In genomic region chr11:24900960-24901549, GRCh38 we compare ENCODE assay signal across 35 cellular contexts.
DNase-seq lines count a peak whose midpoint lies in the region; ATAC-seq and TF ChIP-seq lines count a peak whose summit lies in the region.
"Had no signal": no experiment of that assay in that cellular context is flagged by ENCODE, and none has a peak within 500 bp of the region (broad histone marks: within the 10 kb centered on the region; RNA-seq: fewer than 3 reads in every experiment).

No MANE protein-coding gene starts in this region.

- H3K4me1 Mint-ChIP-seq in activated naive CD8-positive, alpha-beta T cell treated with anti-CD3 and anti-CD28 coated beads for 36 hours, result peaks cover 3% of the 10 kb centered on the region
- H3K4me1 Mint-ChIP-seq: activated naive CD8-positive, alpha-beta T cell treated with anti-CD3 and anti-CD28 coated beads, Interleukin-2, amount 50 U/mL, for 24 hours; CD14-positive monocyte; central memory CD8-positive, alpha-beta T cell; neural progenitor cell; T-helper 17 cell had no signal

- BruUV-seq in PC-9 (replicated peaks; lab: Mats Ljungman, UMichigan), result no TSS peak

- no peak overlapping the region for H3K4me3 Mint-ChIP-seq in activated naive CD8-positive, alpha-beta T cell treated with anti-CD3 and anti-CD28 coated beads for 36 hours
- H3K4me3 Mint-ChIP-seq: activated naive CD8-positive, alpha-beta T cell treated with anti-CD3 and anti-CD28 coated beads, Interleukin-2, amount 50 U/mL, for 24 hours; CD14-positive monocyte; central memory CD8-positive, alpha-beta T cell; effector memory CD8-positive, alpha-beta T cell; IgD-negative memory B cell; neural progenitor cell; T-helper 17 cell; type B pancreatic cell had no signal

- H3K9ac ChIP-seq in SK-N-SH, result no peak overlapping the region
- H3K9ac ChIP-seq: neural progenitor cell, parathyroid adenoma had no signal

- no peaks in the 10 kb centered on the region for H3K27me3 ChIP-seq in SK-N-SH (ENCODE audit: insufficient read depth)
- no peaks in the 10 kb centered on the region for H3K27me3 ChIP-seq in PC-9 (ENCODE audit: insufficient read depth, low read depth)
- H3K27me3 ChIP-seq in breast epithelium, result no peaks in the 10 kb centered on the region
- H3K27me3 ChIP-seq: neural progenitor cell had no signal

- H3K27ac ChIP-seq in SK-N-SH (ENCODE audit: low read depth in 2 of 2, low read length in 1 of 2) (no peak overlapping the region), PC-9 (no peak overlapping the region), breast epithelium (no peak overlapping the region)
- H3K27ac ChIP-seq: 22Rv1, neural progenitor cell, parathyroid adenoma, SK-N-MC, skin epidermis had no signal

- H3K27ac Mint-ChIP-seq in activated naive CD8-positive, alpha-beta T cell treated with anti-CD3 and anti-CD28 coated beads for 36 hours, result no peak overlapping the region
- H3K27ac Mint-ChIP-seq: activated naive CD8-positive, alpha-beta T cell treated with anti-CD3 and anti-CD28 coated beads, Interleukin-2, amount 50 U/mL, for 24 hours; activated T-cell treated with anti-CD3 and anti-CD28 coated beads, Interleukin-2, amount 50 U/mL, for 72 hours; CD14-positive monocyte; effector memory CD8-positive, alpha-beta T cell; IgD-negative memory B cell; neural progenitor cell; T-helper 17 cell; type B pancreatic cell had no signal

- H2AFZ ChIP-seq in SK-N-SH (ENCODE audit: low read depth) (peak overlapping the region; percentile 42; the same call in 1 of the 2 replicates), PC-9 (0 out of 2 replicates have a peak overlapping the region, but pooled peaks have one; percentile 52)
- H2AFZ ChIP-seq: parathyroid adenoma had no signal

- TF ChIP-seq EP300 in SK-N-SH (IDR thresholded peaks at IDR 0.05; ENCODE audit: borderline replicate concordance in 1 of 2, low read depth in 1 of 2, low read length in 1 of 2), result no peak

- no peaks in the 10 kb centered on the region for H3K27me3 Mint-ChIP-seq in activated naive CD8-positive, alpha-beta T cell treated with anti-CD3 and anti-CD28 coated beads for 36 hours
- H3K27me3 Mint-ChIP-seq: activated naive CD8-positive, alpha-beta T cell treated with anti-CD3 and anti-CD28 coated beads, Interleukin-2, amount 50 U/mL, for 24 hours; central memory CD8-positive, alpha-beta T cell; effector memory CD8-positive, alpha-beta T cell; IgD-negative memory B cell; T-helper 17 cell; type B pancreatic cell had no signal

- H3K9me3 Mint-ChIP-seq in activated naive CD8-positive, alpha-beta T cell treated with anti-CD3 and anti-CD28 coated beads for 36 hours, result no peaks in the 10 kb centered on the region
- H3K9me3 Mint-ChIP-seq: activated T-cell treated with anti-CD3 and anti-CD28 coated beads, Interleukin-2, amount 50 U/mL, for 72 hours; IgD-negative memory B cell; type B pancreatic cell had no signal

- no peaks in the 10 kb centered on the region for H3K79me2 ChIP-seq in SK-N-SH (ENCODE audit: insufficient read depth)
- H3K79me2 ChIP-seq in PC-9 (ENCODE audit: low read depth), result no peaks in the 10 kb centered on the region
- H3K79me2 ChIP-seq: parathyroid adenoma had no signal

- no peak overlapping the region; the same call in 1 of the 2 replicates for H3K4me2 ChIP-seq in SK-N-SH
- H3K4me2 ChIP-seq in PC-9, result no peak overlapping the region
- H3K4me2 ChIP-seq: neural progenitor cell had no signal

- H3K4me3 ChIP-seq in SK-N-SH (ENCODE audit: low read depth in 2 of 2, low read length in 1 of 2) (no peak overlapping the region), PC-9 (no peak overlapping the region), breast epithelium (no peak overlapping the region)
- H3K4me3 ChIP-seq: neural progenitor cell, SK-N-MC, skin epidermis had no signal

- no peak for DNase-seq in SK-N-SH
- DNase-seq in PC-9, result no peak
- DNase-seq in breast epithelium (ENCODE audit: low spot score in 2 of 2), result no peak
- no peak for DNase-seq in NCI-H1694 treated with DMSO at 0.1 percent for 48 hours (lab: John Stamatoyannopoulos, UW)
- no peak for DNase-seq in activated naive CD8-positive, alpha-beta T cell treated with anti-CD3 and anti-CD28 coated beads for 36 hours
- DNase-seq: activated CD4-positive, alpha-beta T cell treated with anti-CD3 and anti-CD28 coated beads, Interleukin-2, amount 50 U/mL, for 48 hours; activated naive CD8-positive, alpha-beta T cell treated with anti-CD3 and anti-CD28 coated beads, Interleukin-2, amount 50 U/mL, for 24 hours; activated T-cell treated with anti-CD3 and anti-CD28 coated beads, Interleukin-2, amount 50 U/mL, for 72 hours; Calu3; DMS79 treated with DMSO at 0.1 percent for 48 hours; effector memory CD8-positive, alpha-beta T cell; GF-D8; immature natural killer cell; left cardiac atrium; mesenchymal stem cell; NCI-H1048; NCI-H1694; NCI-H446 treated with DMSO at 0.1 percent for 48 hours; NCI-H774; retina; stimulated activated naive CD4-positive, alpha-beta T cell; T-helper 17 cell had no signal

- no peak for TF ChIP-seq CTCF in SK-N-SH (IDR thresholded peaks at IDR 0.05)
- no peak for TF ChIP-seq CTCF in PC-9 (conservative IDR thresholded peaks at IDR 0.05)
- TF ChIP-seq CTCF in breast epithelium (IDR thresholded peaks at IDR 0.05), result no peak

- H3F3A ChIP-seq in SK-N-SH (replicated peaks; ENCODE audit: insufficient read depth) (no peaks in the 10 kb centered on the region), PC-9 (ENCODE audit: insufficient read depth, low read depth) (no peaks in the 10 kb centered on the region)

- intact Hi-C loops in PC-9 (cut with micrococcal nuclease; ENCODE audit: unreplicated experiment) (no loop called here), breast epithelium (cut with DNase I; ENCODE audit: low total_unique reads) (no loop called here)

- H3K36me3 Mint-ChIP-seq in activated naive CD8-positive, alpha-beta T cell treated with anti-CD3 and anti-CD28 coated beads for 36 hours, result no peaks in the 10 kb centered on the region
- H3K36me3 Mint-ChIP-seq: CD14-positive monocyte, IgD-negative memory B cell, immature natural killer cell, neural progenitor cell, type B pancreatic cell had no signal

- no peaks in the 10 kb centered on the region for H4K20me1 ChIP-seq in SK-N-SH (ENCODE audit: insufficient read depth)
- H4K20me1 ChIP-seq in PC-9 (ENCODE audit: insufficient read depth), result no peaks in the 10 kb centered on the region

- POLR2A ChIA-PET in SK-N-SH (lab: Yijun Ruan, JAX) (no interaction called here), PC-9 (lab: Charles Lee; ENCODE audit: unreplicated experiment) (no interaction called here)

- WGBS in SK-N-SH (ENCODE audit: low lambda C conversion rate), result 49% methylated on average over 1 of the region's 1 CpG

- no peak for TF ChIP-seq RAD21 in SK-N-SH (IDR thresholded peaks at IDR 0.05; ENCODE audit: low read length)

- H3K36me3 ChIP-seq in SK-N-SH (replicated peaks in 1 of 2; ENCODE audit: control insufficient read depth in 1 of 2, insufficient read depth in 2 of 2, low read length in 1 of 2) (no peaks in the 10 kb centered on the region), PC-9 (ENCODE audit: low read depth) (no peaks in the 10 kb centered on the region), breast epithelium (no peaks in the 10 kb centered on the region)
- H3K36me3 ChIP-seq: neural progenitor cell had no signal

- TF ChIP-seq POLR2A in breast epithelium (IDR thresholded peaks at IDR 0.05), result no peak

- no peak for ATAC-seq in SK-N-SH treated with all-trans-retinoic acid at 6 μM for 48 hours
- peak; percentile 7 for ATAC-seq in HG03280 (IDR thresholded peaks at IDR 0.05; ENCODE audit: unreplicated experiment)
- ATAC-seq in HG03139 (IDR thresholded peaks at IDR 0.05; ENCODE audit: unreplicated experiment), result no peak
- ATAC-seq: activated CD4-positive, CD25-positive, alpha-beta regulatory T cell treated with anti-CD3 and anti-CD28 coated beads, Interleukin-2, amount 50 U/mL, for 24 hours; activated naive CD8-positive, alpha-beta T cell treated with anti-CD3 and anti-CD28 coated beads, Interleukin-2, amount 50 U/mL, for 24 hours; activated T-cell treated with anti-CD3 and anti-CD28 coated beads, Interleukin-2, amount 50 U/mL, for 72 hours; effector memory CD8-positive, alpha-beta T cell; left cardiac atrium; T-helper 17 cell had no signal

- H3K4me1 ChIP-seq in SK-N-SH (ENCODE audit: control insufficient read depth in 1 of 2, insufficient read depth in 2 of 2, low read depth in 1 of 2, low read length in 1 of 2) (no peaks in the 10 kb centered on the region), PC-9 (replicated peaks; ENCODE audit: insufficient read depth) (no peaks in the 10 kb centered on the region), breast epithelium (no peaks in the 10 kb centered on the region)
- H3K4me1 ChIP-seq: neural progenitor cell, parathyroid adenoma had no signal

- H3K9me2 ChIP-seq in SK-N-SH (no peaks in the 10 kb centered on the region), PC-9 (ENCODE audit: insufficient read depth) (no peaks in the 10 kb centered on the region)

- CTCF ChIA-PET in SK-N-SH (lab: Yijun Ruan, JAX), result no interaction called here
- CTCF ChIA-PET in PC-9 (lab: Charles Lee), result no interaction called here

- no peaks in the 10 kb centered on the region for H3K9me3 ChIP-seq in SK-N-SH
- no peaks in the 10 kb centered on the region for H3K9me3 ChIP-seq in PC-9 (ENCODE audit: insufficient read depth, low read depth)
- peaks cover 0 to 6% of the 10 kb centered on the region in 2 donors for H3K9me3 ChIP-seq in breast epithelium

TF ChIP-seq in SK-N-SH, 30 proteins besides CTCF, POLR2A, EP300 and RAD21 (continues in another document):
- no peak for TF ChIP-seq EZH2phosphoT487 (IDR thresholded peaks at IDR 0.05; ENCODE audit: borderline replicate concordance, low read depth)
- TF ChIP-seq NFIC (IDR thresholded peaks at IDR 0.05; ENCODE audit: borderline replicate concordance), result no peak
- no peak for TF ChIP-seq CHD2 (IDR thresholded peaks at IDR 0.05; ENCODE audit: low read length, partially characterized antibody)
- TF ChIP-seq TEAD4 (IDR thresholded peaks at IDR 0.05; ENCODE audit: borderline replicate concordance, insufficient read depth), result no peak

TF ChIP-seq in SK-N-SH treated with all-trans-retinoic acid at 6 μM for 48 hours, 23 proteins besides CTCF, POLR2A, EP300 and RAD21:
- TF ChIP-seq BACH2 (CRISPR knock-in tag; IDR thresholded peaks at IDR 0.05; ENCODE audit: borderline replicate concordance) (no peak), ESRRG (CRISPR knock-in tag; IDR thresholded peaks at IDR 0.05) (no peak), SNAI2 (CRISPR knock-in tag; IDR thresholded peaks at IDR 0.05) (no peak), ZNF70 (CRISPR knock-in tag; IDR thresholded peaks at IDR 0.05) (no peak)
TF ChIP-seq in SK-N-SH treated with all-trans-retinoic acid at 6 μM for 48 hours: peak in this region for 0.
